In genomic region chr15:64905119-64905831, GRCh38 we compare ENCODE assay signal across 1 cellular context.
TF ChIP-seq lines count a peak whose summit lies in the region.

No MANE protein-coding gene starts in this region.

TF ChIP-seq in SK-N-SH, 30 proteins besides CTCF, POLR2A, EP300 and RAD21 (continued from another document):
- no peak for TF ChIP-seq RFX5 (IDR thresholded peaks at IDR 0.05; ENCODE audit: low read length)
